ENCODE assay signal across 1 cellular context in the genomic region with DNA sequence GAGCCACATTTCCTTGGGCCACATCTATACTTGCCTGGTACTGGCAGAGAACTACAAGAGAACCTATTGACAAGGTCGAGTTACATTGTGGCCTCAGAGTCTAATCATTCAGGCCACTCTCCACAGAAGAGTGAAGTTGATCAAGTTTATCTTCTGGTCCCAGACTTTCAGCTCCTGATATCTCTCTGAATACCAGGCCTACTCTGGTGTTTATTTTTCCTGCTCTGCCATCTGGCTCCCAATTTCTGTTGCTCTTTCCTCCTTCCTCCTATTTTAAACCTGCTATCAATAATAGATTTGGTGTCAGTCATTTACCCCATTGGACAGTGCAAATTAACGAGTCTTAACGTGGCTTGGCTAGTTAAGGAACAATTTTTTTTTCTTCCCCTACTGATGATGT.
TF ChIP-seq lines count a peak whose summit lies in the region.

No MANE protein-coding gene starts in this region.

TF ChIP-seq in K562, 482 proteins besides CTCF, POLR2A, EP300 and RAD21 (continued from another document and continues in another):
- TF ChIP-seq ZBTB11 (CRISPR knock-in tag; IDR thresholded peaks at IDR 0.05) (peak in 1 of 3 experiments; percentile 61; a peak in 1 of 6 replicates), IRF1 (CRISPR knock-in tag; IDR thresholded peaks at IDR 0.05; ENCODE audit: borderline replicate concordance) (no peak), POLR2AphosphoS5 (IDR thresholded peaks at IDR 0.05; ENCODE audit: control insufficient read depth, insufficient read depth, low read depth, low read length) (peak; percentile 80), ASH1L (IDR thresholded peaks at IDR 0.05; ENCODE audit: borderline replicate concordance, low read depth, partially characterized antibody) (no peak), CXXC5 (CRISPR knock-in tag; IDR thresholded peaks at IDR 0.05) (0 out of 2 replicates have a peak, but pooled peaks have one; percentile 25), ZNF699 (CRISPR knock-in tag; IDR thresholded peaks at IDR 0.05; ENCODE audit: insufficient replicate concordance) (no peak), CBFA2T3 (IDR thresholded peaks at IDR 0.05) (peak; percentile 96), KLF16 (IDR thresholded peaks at IDR 0.05) (peak; percentile 87), ZBTB33 (CRISPR knock-in tag; IDR thresholded peaks at IDR 0.05) (no peak), ETV5 (CRISPR knock-in tag; IDR thresholded peaks at IDR 0.05; ENCODE audit: low read depth) (no peak), ZNF449 (CRISPR knock-in tag; IDR thresholded peaks at IDR 0.05) (no peak), E4F1 (CRISPR knock-in tag; IDR thresholded peaks at IDR 0.05; ENCODE audit: borderline replicate concordance) (no peak), JUND (IDR thresholded peaks at IDR 0.05; ENCODE audit: borderline replicate concordance, low read depth, low read length) (peak; percentile 38; the same call in 1 of the 2 replicates), JUND (tag; IDR thresholded peaks at IDR 0.05; ENCODE audit: borderline replicate concordance, low read depth, low read length) (peak; percentile 12; the same call in 1 of the 3 replicates), TAL1 (IDR thresholded peaks at IDR 0.05) (peak; percentile 93), TRIM24 (IDR thresholded peaks at IDR 0.05) (peak; percentile 93 to 94), HNRNPL (IDR thresholded peaks at IDR 0.05; ENCODE audit: low read depth, low read length) (no peak), NFIC (IDR thresholded peaks at IDR 0.05) (peak; percentile 75), SNRNP70 (optimal IDR thresholded peaks at IDR 0.05; ENCODE audit: low read depth, low read length) (no peak), LEF1 (IDR thresholded peaks at IDR 0.05) (peak; percentile 39; the same call in 1 of the 2 replicates), HDAC3 (IDR thresholded peaks at IDR 0.05; ENCODE audit: borderline replicate concordance, partially characterized antibody) (peak; percentile 56), HNRNPK (IDR thresholded peaks at IDR 0.05; ENCODE audit: low read depth, low read length, poor library complexity, severe bottlenecking) (no peak), CBFA2T2 (conservative IDR thresholded peaks at IDR 0.05) (peak; percentile 94), ZKSCAN8 (CRISPR knock-in tag; IDR thresholded peaks at IDR 0.05) (no peak; the same call in 1 of the 2 replicates), MXI1 (IDR thresholded peaks at IDR 0.05; ENCODE audit: low read depth, low read length) (no peak), JUNB (CRISPR knock-in tag; conservative IDR thresholded peaks at IDR 0.05) (no peak), HDAC2 (IDR thresholded peaks at IDR 0.05) (0 out of 2 replicates have a peak, but pooled peaks have one; percentile 23), MEIS2 (IDR thresholded peaks at IDR 0.05; ENCODE audit: partially characterized antibody) (peak; percentile 5), ZNF316 (IDR thresholded peaks at IDR 0.05) (no peak), ZNF232 (CRISPR knock-in tag; IDR thresholded peaks at IDR 0.05) (no peak), RNF2 (IDR thresholded peaks at IDR 0.05) (peak; percentile 17; the same call in 1 of the 2 replicates), MYNN (IDR thresholded peaks at IDR 0.05) (peak; percentile 47; the same call in 1 of the 2 replicates), MYNN (CRISPR knock-in tag; IDR thresholded peaks at IDR 0.05) (no peak), TEAD4 (IDR thresholded peaks at IDR 0.05; ENCODE audit: low read length) (peak; percentile 95), TEAD4 (CRISPR knock-in tag; IDR thresholded peaks at IDR 0.05; ENCODE audit: borderline replicate concordance) (no peak), TEAD1 (CRISPR knock-in tag; IDR thresholded peaks at IDR 0.05) (peak in 1 of 2 experiments; percentile 52; a peak in 1 of 4 replicates), PHB2 (IDR thresholded peaks at IDR 0.05; ENCODE audit: low read depth) (peak; percentile 57; the same call in 1 of the 2 replicates), RHOXF2B (CRISPR knock-in tag; conservative IDR thresholded peaks at IDR 0.05) (no peak), DPF2 (IDR thresholded peaks at IDR 0.05) (peak; percentile 79), NCOA1 (IDR thresholded peaks at IDR 0.05; ENCODE audit: low read depth) (peak; percentile 61; the same call in 1 of the 2 replicates), ZNF282 (CRISPR knock-in tag; IDR thresholded peaks at IDR 0.05) (no peak), ZNF766 (CRISPR knock-in tag; conservative IDR thresholded peaks at IDR 0.05) (no peak), GABPB2 (CRISPR knock-in tag; conservative IDR thresholded peaks at IDR 0.05) (no peak), CC2D1A (IDR thresholded peaks at IDR 0.05) (peak; percentile 76; the same call in 1 of the 2 replicates), ZNF584 (CRISPR knock-in tag; IDR thresholded peaks at IDR 0.05; ENCODE audit: low read depth) (0 out of 2 replicates have a peak, but pooled peaks have one; percentile 34)
- TF ChIP-seq, protein P1, sequence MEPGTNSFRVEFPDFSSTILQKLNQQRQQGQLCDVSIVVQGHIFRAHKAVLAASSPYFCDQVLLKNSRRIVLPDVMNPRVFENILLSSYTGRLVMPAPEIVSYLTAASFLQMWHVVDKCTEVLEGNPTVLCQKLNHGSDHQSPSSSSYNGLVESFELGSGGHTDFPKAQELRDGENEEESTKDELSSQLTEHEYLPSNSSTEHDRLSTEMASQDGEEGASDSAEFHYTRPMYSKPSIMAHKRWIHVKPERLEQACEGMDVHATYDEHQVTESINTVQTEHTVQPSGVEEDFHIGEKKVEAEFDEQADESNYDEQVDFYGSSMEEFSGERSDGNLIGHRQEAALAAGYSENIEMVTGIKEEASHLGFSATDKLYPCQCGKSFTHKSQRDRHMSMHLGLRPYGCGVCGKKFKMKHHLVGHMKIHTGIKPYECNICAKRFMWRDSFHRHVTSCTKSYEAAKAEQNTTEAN (CRISPR knock-in tag; IDR thresholded peaks at IDR 0.05): no peak
- TF ChIP-seq, protein P2, sequence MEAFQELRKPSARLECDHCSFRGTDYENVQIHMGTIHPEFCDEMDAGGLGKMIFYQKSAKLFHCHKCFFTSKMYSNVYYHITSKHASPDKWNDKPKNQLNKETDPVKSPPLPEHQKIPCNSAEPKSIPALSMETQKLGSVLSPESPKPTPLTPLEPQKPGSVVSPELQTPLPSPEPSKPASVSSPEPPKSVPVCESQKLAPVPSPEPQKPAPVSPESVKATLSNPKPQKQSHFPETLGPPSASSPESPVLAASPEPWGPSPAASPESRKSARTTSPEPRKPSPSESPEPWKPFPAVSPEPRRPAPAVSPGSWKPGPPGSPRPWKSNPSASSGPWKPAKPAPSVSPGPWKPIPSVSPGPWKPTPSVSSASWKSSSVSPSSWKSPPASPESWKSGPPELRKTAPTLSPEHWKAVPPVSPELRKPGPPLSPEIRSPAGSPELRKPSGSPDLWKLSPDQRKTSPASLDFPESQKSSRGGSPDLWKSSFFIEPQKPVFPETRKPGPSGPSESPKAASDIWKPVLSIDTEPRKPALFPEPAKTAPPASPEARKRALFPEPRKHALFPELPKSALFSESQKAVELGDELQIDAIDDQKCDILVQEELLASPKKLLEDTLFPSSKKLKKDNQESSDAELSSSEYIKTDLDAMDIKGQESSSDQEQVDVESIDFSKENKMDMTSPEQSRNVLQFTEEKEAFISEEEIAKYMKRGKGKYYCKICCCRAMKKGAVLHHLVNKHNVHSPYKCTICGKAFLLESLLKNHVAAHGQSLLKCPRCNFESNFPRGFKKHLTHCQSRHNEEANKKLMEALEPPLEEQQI (IDR thresholded peaks at IDR 0.05): 0 out of 2 replicates have a peak, but pooled peaks have one; percentile 64
- TF ChIP-seq, protein P3, sequence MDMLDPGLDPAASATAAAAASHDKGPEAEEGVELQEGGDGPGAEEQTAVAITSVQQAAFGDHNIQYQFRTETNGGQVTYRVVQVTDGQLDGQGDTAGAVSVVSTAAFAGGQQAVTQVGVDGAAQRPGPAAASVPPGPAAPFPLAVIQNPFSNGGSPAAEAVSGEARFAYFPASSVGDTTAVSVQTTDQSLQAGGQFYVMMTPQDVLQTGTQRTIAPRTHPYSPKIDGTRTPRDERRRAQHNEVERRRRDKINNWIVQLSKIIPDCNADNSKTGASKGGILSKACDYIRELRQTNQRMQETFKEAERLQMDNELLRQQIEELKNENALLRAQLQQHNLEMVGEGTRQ (CRISPR knock-in tag; IDR thresholded peaks at IDR 0.05): no peak
- TF ChIP-seq, protein P4, sequence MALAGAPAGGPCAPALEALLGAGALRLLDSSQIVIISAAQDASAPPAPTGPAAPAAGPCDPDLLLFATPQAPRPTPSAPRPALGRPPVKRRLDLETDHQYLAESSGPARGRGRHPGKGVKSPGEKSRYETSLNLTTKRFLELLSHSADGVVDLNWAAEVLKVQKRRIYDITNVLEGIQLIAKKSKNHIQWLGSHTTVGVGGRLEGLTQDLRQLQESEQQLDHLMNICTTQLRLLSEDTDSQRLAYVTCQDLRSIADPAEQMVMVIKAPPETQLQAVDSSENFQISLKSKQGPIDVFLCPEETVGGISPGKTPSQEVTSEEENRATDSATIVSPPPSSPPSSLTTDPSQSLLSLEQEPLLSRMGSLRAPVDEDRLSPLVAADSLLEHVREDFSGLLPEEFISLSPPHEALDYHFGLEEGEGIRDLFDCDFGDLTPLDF (CRISPR knock-in tag; IDR thresholded peaks at IDR 0.05): no peak
- TF ChIP-seq, protein P5, sequence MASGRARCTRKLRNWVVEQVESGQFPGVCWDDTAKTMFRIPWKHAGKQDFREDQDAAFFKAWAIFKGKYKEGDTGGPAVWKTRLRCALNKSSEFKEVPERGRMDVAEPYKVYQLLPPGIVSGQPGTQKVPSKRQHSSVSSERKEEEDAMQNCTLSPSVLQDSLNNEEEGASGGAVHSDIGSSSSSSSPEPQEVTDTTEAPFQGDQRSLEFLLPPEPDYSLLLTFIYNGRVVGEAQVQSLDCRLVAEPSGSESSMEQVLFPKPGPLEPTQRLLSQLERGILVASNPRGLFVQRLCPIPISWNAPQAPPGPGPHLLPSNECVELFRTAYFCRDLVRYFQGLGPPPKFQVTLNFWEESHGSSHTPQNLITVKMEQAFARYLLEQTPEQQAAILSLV (tag; IDR thresholded peaks at IDR 0.05): no peak
